Comparison of ENCODE assay signal across 9 cellular contexts in the genomic region with DNA sequence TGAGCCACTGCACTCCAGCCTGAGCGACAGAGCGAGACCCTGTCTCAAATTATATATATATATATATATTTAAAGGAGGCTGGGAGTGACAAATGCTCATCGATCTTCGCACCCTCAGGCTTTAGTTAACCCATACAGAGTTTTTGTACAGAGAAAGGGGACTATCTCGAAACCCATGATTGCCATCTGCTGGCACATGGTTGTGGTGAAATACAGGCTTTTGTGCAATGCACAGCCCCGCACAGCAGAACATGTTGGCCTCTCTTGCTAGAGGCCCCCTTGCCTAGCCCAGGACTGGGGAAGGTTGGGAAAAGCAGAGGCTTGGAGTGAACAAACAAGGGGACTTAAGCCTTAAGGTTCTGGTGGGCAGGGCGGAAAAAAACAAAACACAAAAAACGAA. TPM values are rescaled to one million over a fixed set of nuclear protein-coding genes. Genes with fewer than 3 reads are reported as not detected.
DNase-seq lines count a peak whose midpoint lies in the region; ATAC-seq and TF ChIP-seq lines count a peak whose summit lies in the region.
"Had no signal": no experiment of that assay in that cellular context is flagged by ENCODE, and none has a peak within 500 bp of the region (broad histone marks: within the 10 kb centered on the region; RNA-seq: fewer than 3 reads in every experiment).

No MANE protein-coding gene starts in this region.

- H3K4me3 ChIP-seq in HFF-Myc (replicated peaks; ENCODE audit: low read depth, low read length) = no peak overlapping the region

- no peak for ATAC-seq in left ventricle myocardium superior
- ATAC-seq in HG02571 (IDR thresholded peaks at IDR 0.05; ENCODE audit: unreplicated experiment) = no peak
- ATAC-seq in HG03196 (IDR thresholded peaks at IDR 0.05; ENCODE audit: unreplicated experiment) = no peak

- DNase-seq in DMS53 (lab: John Stamatoyannopoulos, UW) (peak; percentile 55), HFF-Myc (ENCODE audit: extremely low read depth, low read depth) (no peak), RPMI7951 (ENCODE audit: low read depth) (peak; percentile 37), left ventricle myocardium superior (peak; percentile 21), NCI-H187 treated with DMSO at 0.1 percent for 48 hours (lab: John Stamatoyannopoulos, UW) (no peak)
- DNase-seq in effector CD8-positive, alpha-beta T cell (lab: John Stamatoyannopoulos, UW) = no peak

- TF ChIP-seq CTCF in HFF-Myc (IDR thresholded peaks at IDR 0.05; ENCODE audit: low read depth, low read length, missing control alignments) = peak; percentile 29

- intact Hi-C loops in left ventricle myocardium superior (cut with micrococcal nuclease) = no loop called here

RNA-seq across cellular contexts. Expression of gene MYBPC3, which starts 3.6 kb away (rescaled TPM):
- total RNA-seq in RPMI7951 (2014; rRNA removed; shearing (Covaris generic)) = not detected in 2 replicates
- 2,596 TPM for total RNA-seq in left ventricle myocardium superior
- total RNA-seq: temporal lobe had no signal

RNA-seq across cellular contexts. Expression of gene SPI1, which starts 29.5 kb away (rescaled TPM):
- total RNA-seq in RPMI7951 (2014; rRNA removed; shearing (Covaris generic)) = not detected in 2 replicates
- 11.2 TPM for total RNA-seq in left ventricle myocardium superior

RNA-seq across cellular contexts. Expression of gene SLC39A13, which starts 59.5 kb away (rescaled TPM):
- total RNA-seq in RPMI7951 (2014; rRNA removed; shearing (Covaris generic)) = 39.2 and 55.2 TPM in 2 replicates
- total RNA-seq in left ventricle myocardium superior = 39.5 TPM

Comparison
In these comparisons a context has a peak if more than half of its experiments do, and no peak if none do; other contexts are left out.
1. DNase-seq: peak in DMS53 (single experiment), RPMI7951 (single experiment) and left ventricle myocardium superior (single experiment); none in HFF-Myc (single experiment), effector CD8-positive, alpha-beta T cell (single experiment) and NCI-H187 treated with DMSO at 0.1 percent for 48 hours (single experiment).
2. RNA of gene MYBPC3, which starts 3.6 kb away (total RNA-seq): 2,596 TPM in left ventricle myocardium superior (single experiment); not detected in RPMI7951; every median in the first group is over 1,000 times any median in the second.
3. RNA of gene SPI1, which starts 29.5 kb away (total RNA-seq): 11.2 TPM in left ventricle myocardium superior (single experiment); not detected in RPMI7951; every median in the first group is over 10 times any median in the second.